In genomic region chr11:117064275-117064674, GRCh38 we compare ENCODE assay signal across 11 cellular contexts. TPM values are rescaled to one million over a fixed set of nuclear protein-coding genes. Genes with fewer than 3 reads are reported as not detected.
A peak's percentile ranks its signal among the peaks of the same experiment; 100 is the strongest.
DNase-seq lines count a peak whose midpoint lies in the region; ATAC-seq and TF ChIP-seq lines count a peak whose summit lies in the region.
"Had no signal": no experiment of that assay in that cellular context is flagged by ENCODE, and none has a peak within 500 bp of the region (broad histone marks: within the 10 kb centered on the region; RNA-seq: fewer than 3 reads in every experiment).

No MANE protein-coding gene starts in this region.

- no peak for DNase-seq in activated CD4-positive, alpha-beta T cell treated with anti-CD3 and anti-CD28 coated beads for 36 hours
- DNase-seq in activated CD4-positive, alpha-beta T cell treated with anti-CD3 and anti-CD28 coated beads, Interleukin-2, amount 50 U/mL, for 4 hours, result no peak
- DNase-seq in RWPE1 (ENCODE audit: low spot score) (peak; percentile 26), dedifferentiated amniotic fluid mesenchymal stem cell (ENCODE audit: extremely low spot score) (peak; percentile 40), progenitor cell of endocrine pancreas (ENCODE audit: low spot score, unreplicated experiment) (no peak), HPDE6-E6E7 (ENCODE audit: extremely low spot score) (no peak), NCI-H2107 treated with DMSO at 0.1 percent for 48 hours (lab: John Stamatoyannopoulos, UW; ENCODE audit: unreplicated experiment) (no peak)
- DNase-seq: left cardiac atrium, ovary, SW 1271 had no signal

- no peak overlapping the region for H3K27ac ChIP-seq in RWPE1
- H3K27ac ChIP-seq: ovary had no signal

- intact Hi-C loops in activated CD4-positive, alpha-beta T cell treated with anti-CD3 and anti-CD28 coated beads for 36 hours (cut with DNase I, micrococcal nuclease), result no loop called here

- TF ChIP-seq CTCF in RWPE1 (conservative IDR thresholded peaks at IDR 0.05; ENCODE audit: low read depth), result no peak
- no peak for TF ChIP-seq CTCF in progenitor cell of endocrine pancreas (IDR thresholded peaks at IDR 0.05; ENCODE audit: unreplicated experiment)

- no peaks in the 10 kb centered on the region for H3K27me3 Mint-ChIP-seq in activated CD4-positive, alpha-beta T cell treated with anti-CD3 and anti-CD28 coated beads for 36 hours
- H3K27me3 Mint-ChIP-seq in progenitor cell of endocrine pancreas, result no peaks in the 10 kb centered on the region

- peak overlapping the region; percentile 26 for H3K4me3 Mint-ChIP-seq in activated CD4-positive, alpha-beta T cell treated with anti-CD3 and anti-CD28 coated beads for 36 hours
- no peak overlapping the region for H3K4me3 Mint-ChIP-seq in progenitor cell of endocrine pancreas (ENCODE audit: low read depth)

- H3K9me3 Mint-ChIP-seq in activated CD4-positive, alpha-beta T cell treated with anti-CD3 and anti-CD28 coated beads for 36 hours (ENCODE audit: low read depth), result no peaks in the 10 kb centered on the region
- no peaks in the 10 kb centered on the region for H3K9me3 Mint-ChIP-seq in progenitor cell of endocrine pancreas (ENCODE audit: low read depth)

- no peak for ATAC-seq in activated CD4-positive, alpha-beta T cell treated with anti-CD3 and anti-CD28 coated beads for 36 hours
- ATAC-seq in GM18907 (IDR thresholded peaks at IDR 0.05; ENCODE audit: unreplicated experiment), result no peak
- ATAC-seq: left cardiac atrium had no signal

- H3K36me3 Mint-ChIP-seq in activated CD4-positive, alpha-beta T cell treated with anti-CD3 and anti-CD28 coated beads for 36 hours (ENCODE audit: low read depth), result peaks cover 3% of the 10 kb centered on the region
- peaks cover 5% of the 10 kb centered on the region for H3K36me3 Mint-ChIP-seq in progenitor cell of endocrine pancreas (ENCODE audit: insufficient read depth)

- peaks cover 63% of the 10 kb centered on the region for H3K4me1 Mint-ChIP-seq in activated CD4-positive, alpha-beta T cell treated with anti-CD3 and anti-CD28 coated beads for 36 hours
- H3K4me1 Mint-ChIP-seq in progenitor cell of endocrine pancreas (ENCODE audit: low read depth), result peaks cover 17% of the 10 kb centered on the region

- CTCF ChIA-PET in activated CD4-positive, alpha-beta T cell treated with anti-CD3 and anti-CD28 coated beads for 36 hours (lab: Charles Lee), result interaction anchor here (0.6 to 1.7 kb wide), 7 partner anchors 13 to 229 kb away, joined by 3 to 10 read pairs (median 3); no protein-coding TSS in a partner anchor
- CTCF ChIA-PET in RWPE1 (lab: Yijun Ruan, JAX), result no interaction called here

- POLR2A ChIA-PET in activated CD4-positive, alpha-beta T cell treated with anti-CD3 and anti-CD28 coated beads for 36 hours (lab: Charles Lee), result no interaction called here
- POLR2A ChIA-PET in RWPE1 (lab: Yijun Ruan, JAX; ENCODE audit: low non-redundant PET), result no interaction called here

- peak overlapping the region; percentile 28 for H3K27ac Mint-ChIP-seq in activated CD4-positive, alpha-beta T cell treated with anti-CD3 and anti-CD28 coated beads for 36 hours
- peak overlapping the region; percentile 81 for H3K27ac Mint-ChIP-seq in progenitor cell of endocrine pancreas

RNA-seq across cellular contexts. Expression of gene SIK3, which starts 34.0 kb away (rescaled TPM):
- 10 to 100 TPM; 23.6 to 25.3 TPM for total RNA-seq in activated CD4-positive, alpha-beta T cell treated with anti-CD3 and anti-CD28 coated beads for 36 hours
- total RNA-seq in progenitor cell of endocrine pancreas, result 61.0 and 68.0 TPM in 2 replicates

Comparison
In these comparisons a context has a peak if more than half of its experiments do, and no peak if none do; other contexts are left out.
1. DNase-seq: peak in RWPE1 (single experiment) and dedifferentiated amniotic fluid mesenchymal stem cell (single experiment); none in activated CD4-positive, alpha-beta T cell treated with anti-CD3 and anti-CD28 coated beads for 36 hours (single experiment), activated CD4-positive, alpha-beta T cell treated with anti-CD3 and anti-CD28 coated beads, Interleukin-2, amount 50 U/mL, for 4 hours (0 of 2), progenitor cell of endocrine pancreas (single experiment), HPDE6-E6E7 (single experiment) and NCI-H2107 treated with DMSO at 0.1 percent for 48 hours (single experiment).